Comparison of ENCODE assay signal across 1 cellular context in genomic region chr1:26959722-26960624, GRCh38.
TF ChIP-seq lines count a peak whose summit lies in the region.

Gene KDF1, minus strand, starts transcription at chr1:26960468. Its CDS starts 8,088 bp downstream, at chr1:26952380.

TF ChIP-seq in HepG2, 621 proteins besides CTCF, POLR2A, EP300 and RAD21 (continued from another document and continues in another):
- no peak for TF ChIP-seq ZNF503 (CRISPR knock-in tag; IDR thresholded peaks at IDR 0.05)
- TF ChIP-seq ZC3H13 (CRISPR knock-in tag; IDR thresholded peaks at IDR 0.05) = 0 out of 2 replicates have a peak, but pooled peaks have one; percentile 10
- peak; percentile 59; the same call in 1 of the 2 replicates for TF ChIP-seq HNRNPL (IDR thresholded peaks at IDR 0.05; ENCODE audit: low read depth, low read length)
- no peak for TF ChIP-seq ZNF607 (CRISPR knock-in tag; IDR thresholded peaks at IDR 0.05; ENCODE audit: borderline replicate concordance)
- TF ChIP-seq RFX1 (IDR thresholded peaks at IDR 0.05) = no peak
- TF ChIP-seq ASH2L (IDR thresholded peaks at IDR 0.05; ENCODE audit: insufficient read length, low read depth, low read length) = peak; percentile 54
- TF ChIP-seq SNAPC2 (CRISPR knock-in tag; IDR thresholded peaks at IDR 0.05) = 0 out of 2 replicates have a peak, but pooled peaks have one; percentile 66
- TF ChIP-seq ZNF557 (CRISPR knock-in tag; IDR thresholded peaks at IDR 0.05) = no peak
- TF ChIP-seq MEIS1 (CRISPR knock-in tag; IDR thresholded peaks at IDR 0.05; ENCODE audit: borderline replicate concordance) = no peak
- no peak for TF ChIP-seq ARNT (IDR thresholded peaks at IDR 0.05)
- TF ChIP-seq ZNF747 (CRISPR knock-in tag; IDR thresholded peaks at IDR 0.05; ENCODE audit: borderline replicate concordance) = peak; percentile 75; the same call in 1 of the 2 replicates
- TF ChIP-seq ZNF703 (CRISPR knock-in tag; IDR thresholded peaks at IDR 0.05; ENCODE audit: borderline replicate concordance) = no peak
- peak; percentile 57; the same call in 1 of the 2 replicates for TF ChIP-seq ZFP91 (CRISPR knock-in tag; IDR thresholded peaks at IDR 0.05; ENCODE audit: borderline replicate concordance)
- TF ChIP-seq ETV5 (CRISPR knock-in tag; IDR thresholded peaks at IDR 0.05; ENCODE audit: borderline replicate concordance) = no peak
- TF ChIP-seq ATRX (CRISPR knock-in tag; IDR thresholded peaks at IDR 0.05; ENCODE audit: borderline replicate concordance) = no peak
- peak; percentile 53; the same call in 1 of the 2 replicates for TF ChIP-seq ZNF563 (CRISPR knock-in tag; IDR thresholded peaks at IDR 0.05)
- TF ChIP-seq ZMAT3 (CRISPR knock-in tag; conservative IDR thresholded peaks at IDR 0.05) = no peak
- no peak for TF ChIP-seq ATF5 (CRISPR knock-in tag; IDR thresholded peaks at IDR 0.05; ENCODE audit: low read depth)
- TF ChIP-seq XRCC5 (optimal IDR thresholded peaks at IDR 0.05; ENCODE audit: low read length) = peak; percentile 44
- no peak for TF ChIP-seq MTF1 (CRISPR knock-in tag; IDR thresholded peaks at IDR 0.05)
- TF ChIP-seq NFE2 (CRISPR knock-in tag; IDR thresholded peaks at IDR 0.05) = no peak
- peak; percentile 86 for TF ChIP-seq ZBTB14 (CRISPR knock-in tag; IDR thresholded peaks at IDR 0.05)
- peak; percentile 51; the same call in 1 of the 2 replicates for TF ChIP-seq ZBTB10 (CRISPR knock-in tag; IDR thresholded peaks at IDR 0.05; ENCODE audit: borderline replicate concordance)
- TF ChIP-seq SALL2 (CRISPR knock-in tag; IDR thresholded peaks at IDR 0.05) = no peak
- TF ChIP-seq NR0B2 (CRISPR knock-in tag; IDR thresholded peaks at IDR 0.05) = no peak
- TF ChIP-seq SP4 (CRISPR knock-in tag; IDR thresholded peaks at IDR 0.05) = no peak
- peak; percentile 57 for TF ChIP-seq ZNF235 (CRISPR knock-in tag; IDR thresholded peaks at IDR 0.05; ENCODE audit: borderline replicate concordance)
- TF ChIP-seq RNF2 (conservative IDR thresholded peaks at IDR 0.05; ENCODE audit: low read depth) = no peak
- TF ChIP-seq SAFB2 (CRISPR knock-in tag; IDR thresholded peaks at IDR 0.05; ENCODE audit: borderline replicate concordance, low read depth) = no peak
- TF ChIP-seq ZFP1 (CRISPR knock-in tag; IDR thresholded peaks at IDR 0.05) = no peak
- no peak for TF ChIP-seq DDIT3 (CRISPR knock-in tag; IDR thresholded peaks at IDR 0.05)
- TF ChIP-seq ZNF207 (IDR thresholded peaks at IDR 0.05; ENCODE audit: borderline replicate concordance) = no peak
- TF ChIP-seq CREB1 (IDR thresholded peaks at IDR 0.05) = no peak
- TF ChIP-seq CREB1 (CRISPR knock-in tag; IDR thresholded peaks at IDR 0.05) = no peak
- TF ChIP-seq ZC3H4 (CRISPR knock-in tag; IDR thresholded peaks at IDR 0.05; ENCODE audit: borderline replicate concordance) = no peak
- peak; percentile 83; the same call in 1 of the 2 replicates for TF ChIP-seq ZIK1 (CRISPR knock-in tag; IDR thresholded peaks at IDR 0.05; ENCODE audit: borderline replicate concordance, low read depth)
- TF ChIP-seq BRF2 (CRISPR knock-in tag; IDR thresholded peaks at IDR 0.05) = no peak
- TF ChIP-seq HBP1 (CRISPR knock-in tag; IDR thresholded peaks at IDR 0.05; ENCODE audit: low read depth) = peak; percentile 23; the same call in 1 of the 2 replicates
- no peak for TF ChIP-seq JDP2 (CRISPR knock-in tag; IDR thresholded peaks at IDR 0.05; ENCODE audit: borderline replicate concordance)
- peak; percentile 34 for TF ChIP-seq SPEN (CRISPR knock-in tag; IDR thresholded peaks at IDR 0.05; ENCODE audit: low read depth)
- no peak for TF ChIP-seq TOPORS (CRISPR knock-in tag; IDR thresholded peaks at IDR 0.05)
- TF ChIP-seq SSRP1 (CRISPR knock-in tag; IDR thresholded peaks at IDR 0.05) = no peak
- no peak for TF ChIP-seq ZBTB7A (CRISPR knock-in tag; IDR thresholded peaks at IDR 0.05)
- no peak for TF ChIP-seq CSRNP1 (CRISPR knock-in tag; IDR thresholded peaks at IDR 0.05)
- no peak for TF ChIP-seq ZNF720 (CRISPR knock-in tag; IDR thresholded peaks at IDR 0.05)
- TF ChIP-seq FOXC1 (CRISPR knock-in tag; IDR thresholded peaks at IDR 0.05; ENCODE audit: borderline replicate concordance) = peak; percentile 33; the same call in 1 of the 2 replicates
- TF ChIP-seq ZKSCAN1 (IDR thresholded peaks at IDR 0.05; ENCODE audit: low read length) = no peak
- no peak for TF ChIP-seq E2F5 (CRISPR knock-in tag; conservative IDR thresholded peaks at IDR 0.05)
- no peak for TF ChIP-seq SOX13 (IDR thresholded peaks at IDR 0.05)
- peak in 1 of 2 experiments; percentile 35; a peak in 1 of 4 replicates for TF ChIP-seq SOX13 (CRISPR knock-in tag; conservative IDR thresholded peaks at IDR 0.05 in 1 of 2, IDR thresholded peaks at IDR 0.05 in 1 of 2)
- TF ChIP-seq TRIM22 (IDR thresholded peaks at IDR 0.05) = no peak
- TF ChIP-seq ELF3 (CRISPR knock-in tag; IDR thresholded peaks at IDR 0.05) = no peak
